In the genomic region with DNA sequence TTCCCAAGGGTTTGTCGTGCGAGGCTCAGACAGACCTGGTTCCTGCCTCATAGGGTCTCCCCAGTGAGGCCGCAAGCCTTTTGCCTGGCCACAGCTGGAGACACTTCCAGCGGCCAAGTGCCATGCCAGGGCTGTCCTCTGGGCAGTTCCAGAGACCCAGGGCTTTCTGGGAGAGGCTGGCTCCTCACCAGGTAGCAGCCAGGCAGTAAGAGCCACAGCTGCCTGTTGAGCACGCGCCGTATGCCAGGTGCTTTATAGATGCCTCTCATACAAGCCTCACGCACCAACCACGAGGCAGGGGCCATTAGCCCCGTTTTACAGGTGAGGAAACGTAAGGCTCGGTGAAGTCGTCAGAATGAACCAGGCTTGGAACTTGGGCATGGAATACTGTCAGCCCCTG, we compare ENCODE assay signal across 25 cellular contexts.
"Had no signal": no experiment of that assay in that cellular context is flagged by ENCODE, and none has a peak within 500 bp of the region (broad histone marks: within the 10 kb centered on the region; RNA-seq: fewer than 3 reads in every experiment).

No MANE protein-coding gene starts in this region.

- DNase-seq: effector CD8-positive, alpha-beta T cell; endodermal cell; foreskin fibroblast; heart left ventricle; kidney; left lung; mesenchymal stem cell; naive B cell; nephron progenitor cell; nucleus accumbens; ovary; right lobe of liver; stimulated activated CD4-positive, alpha-beta T cell treated with anti-CD3 and anti-CD28 coated beads, Interleukin-2, amount 100 ng/mL, for 24 hours; stimulated activated CD4-positive, alpha-beta T cell treated with anti-CD3 and anti-CD28 coated beads, Interleukin-4, amount 100 ng/mL, for 24 hours; stimulated activated naive CD4-positive, alpha-beta T cell treated with Interleukin-2 at 50 U/mL for 16 hours; stomach; thyroid gland had no signal

- H3K27ac Mint-ChIP-seq: mesothelial cell of epicardium, type B pancreatic cell had no signal

- H3K4me3 Mint-ChIP-seq: endodermal cell; mesothelial cell of epicardium; naive B cell; nephron progenitor cell; stimulated activated effector memory CD8-positive, alpha-beta T cell treated with anti-CD3 and anti-CD28 coated beads, Interleukin-12 subunit alpha, Interleukin-12 subunit beta, amount 100 ng/mL, for 72 hours; type B pancreatic cell had no signal

- H3K9me3 Mint-ChIP-seq: stimulated activated effector memory CD8-positive, alpha-beta T cell treated with anti-CD3 and anti-CD28 coated beads, Interleukin-12 subunit alpha, Interleukin-12 subunit beta, amount 100 ng/mL, for 72 hours had no signal

- H3K27ac ChIP-seq: epithelial cell of prostate, gastroesophageal sphincter, heart left ventricle, hepatocyte, left lung, ovary, right lobe of liver, stomach, thyroid gland had no signal

- H3K4me1 ChIP-seq: left lung, thyroid gland had no signal

- H3K4me2 ChIP-seq: hepatocyte, smooth muscle cell had no signal

- H3K4me3 ChIP-seq: gastroesophageal sphincter, heart left ventricle, hepatocyte, left lung, mucosa of descending colon, ovary, right lobe of liver, smooth muscle cell, stomach, thyroid gland had no signal

- H3K4me1 Mint-ChIP-seq: endodermal cell had no signal

- H3K36me3 ChIP-seq: ovary had no signal

- H2AFZ ChIP-seq: hepatocyte had no signal

- H3K27me3 Mint-ChIP-seq: naive B cell had no signal

- H3K9me3 ChIP-seq: gastroesophageal sphincter, heart left ventricle, left lung, mucosa of descending colon, ovary, right lobe of liver, stomach, thyroid gland had no signal

- H3K27me3 ChIP-seq: gastroesophageal sphincter, heart left ventricle, hepatocyte, left lung, ovary, right lobe of liver, stomach, thyroid gland had no signal
